ENCODE assay signal across 12 cellular contexts in the genomic region with DNA sequence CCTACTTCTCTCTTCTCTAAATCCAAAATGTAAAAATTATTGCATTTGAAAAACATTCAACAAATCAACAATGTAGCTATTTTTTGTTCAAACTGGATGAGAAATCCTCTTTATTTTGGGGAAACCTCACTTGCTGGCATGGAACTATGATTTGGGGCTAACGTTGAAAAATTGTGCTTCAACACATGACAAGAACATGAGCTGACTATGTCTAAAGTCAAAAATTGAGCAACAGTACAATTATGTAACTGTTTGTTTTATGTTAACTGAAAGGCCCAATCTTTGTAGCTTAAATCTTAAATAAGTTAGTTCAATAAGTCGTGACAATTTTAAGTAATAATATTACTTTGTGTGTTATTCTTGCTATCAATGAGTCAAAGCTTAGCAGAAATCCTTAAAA.
"Had no signal": no experiment of that assay in that cellular context is flagged by ENCODE, and none has a peak within 500 bp of the region (broad histone marks: within the 10 kb centered on the region; RNA-seq: fewer than 3 reads in every experiment).

No MANE protein-coding gene starts in this region.

- H3K27ac ChIP-seq: lower lobe of right lung, ovary had no signal

- H3K27me3 ChIP-seq: esophagus muscularis mucosa, ovary had no signal

- H3K4me3 ChIP-seq: esophagus muscularis mucosa, lower lobe of right lung, ovary had no signal

- H3K9me3 ChIP-seq: esophagus muscularis mucosa, lower lobe of right lung, ovary had no signal

- H3K36me3 ChIP-seq: esophagus muscularis mucosa, lower lobe of right lung, ovary had no signal

- DNase-seq: activated CD4-positive, alpha-beta T cell treated with anti-CD3 and anti-CD28 coated beads for 1 hour; activated CD4-positive, alpha-beta T cell treated with anti-CD3 and anti-CD28 coated beads, Interleukin-2, amount 50 U/mL, for 4 hours; activated naive CD4-positive, alpha-beta T cell treated with anti-CD3 and anti-CD28 coated beads, Interleukin-2, amount 10 ng/mL, durations not matched to agents 7 days and 5 days; kidney; lower lobe of right lung; ovary; stimulated activated CD4-positive, alpha-beta T cell treated with anti-CD3 and anti-CD28 coated beads, Interleukin-2, amount 100 ng/mL, for 48 hours; stimulated activated naive B cell treated with anti-CD40 and anti-IgM and Interleukin-4, amounts not matched to agents 10 μg/mL and 1 μg/mL and 100 μg/mL, for 72 hours had no signal

- ATAC-seq: activated T-helper 17 cell treated with anti-CD3 and anti-CD28 coated beads, Interleukin-2, amount 50 U/mL, for 72 hours; lower lobe of right lung; SK-N-SH treated with all-trans-retinoic acid at 6 μM for 48 hours; stimulated activated naive B cell treated with anti-CD40 and anti-IgM and Interleukin-4, amounts not matched to agents 10 μg/mL and 1 μg/mL and 100 μg/mL, for 72 hours had no signal

- FAIRE-seq: astrocyte, kidney had no signal
